19 cellular contexts compared by ENCODE assay signal in the genomic region with DNA sequence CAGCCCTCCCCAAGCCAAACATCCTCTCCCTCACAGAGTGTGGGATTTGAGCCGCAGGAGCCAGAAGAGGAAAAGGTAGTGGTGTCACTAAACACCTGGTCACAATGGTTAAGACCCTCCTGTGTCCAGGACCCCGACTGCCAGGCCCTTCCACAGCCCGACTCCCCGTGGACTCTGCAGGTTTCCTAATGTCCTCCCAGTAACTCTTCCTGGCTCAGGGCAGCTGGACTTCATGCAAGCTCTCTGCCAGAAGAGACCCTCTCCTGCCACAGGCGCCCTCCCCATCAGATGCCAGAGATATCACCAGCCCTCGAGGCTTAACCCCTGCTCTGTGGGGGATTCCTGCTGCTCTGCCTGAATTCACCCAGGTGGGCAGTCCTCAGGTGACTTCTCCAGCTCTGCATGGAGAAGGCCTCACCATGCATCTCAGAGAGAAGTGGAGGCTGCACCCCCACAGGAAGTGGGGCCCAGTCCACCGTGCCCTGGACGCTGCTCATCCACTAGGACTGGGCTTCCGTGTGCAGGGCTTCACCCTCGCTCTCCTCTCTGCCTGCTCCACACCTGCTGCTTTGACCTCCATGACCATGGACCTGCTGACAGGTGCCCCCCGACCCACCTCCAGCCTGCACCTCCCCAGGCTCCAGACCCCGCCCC.
A peak's percentile ranks its signal among the peaks of the same experiment; 100 is the strongest.
DNase-seq lines count a peak whose midpoint lies in the region; ATAC-seq, FAIRE-seq and TF ChIP-seq lines count a peak whose summit lies in the region.
"Had no signal": no experiment of that assay in that cellular context is flagged by ENCODE, and none has a peak within 500 bp of the region (broad histone marks: within the 10 kb centered on the region; RNA-seq: fewer than 3 reads in every experiment).

No MANE protein-coding gene starts in this region.

- no peaks in the 10 kb centered on the region for H3K4me1 Mint-ChIP-seq in activated T-cell treated with anti-CD3 and anti-CD28 coated beads, Interleukin-2, amount 50 U/mL, for 24 hours (ENCODE audit: low read depth)
- no peaks in the 10 kb centered on the region for H3K4me1 Mint-ChIP-seq in activated T-cell treated with anti-CD3 and anti-CD28 coated beads, Interleukin-2, amount 50 U/mL, for 72 hours (ENCODE audit: low read depth)
- peaks cover 21 to 23% of the 10 kb centered on the region in 2 experiments for H3K4me1 Mint-ChIP-seq in H9

- no peaks in the 10 kb centered on the region for H3K9me3 Mint-ChIP-seq in activated T-cell treated with anti-CD3 and anti-CD28 coated beads, Interleukin-2, amount 50 U/mL, for 24 hours
- H3K9me3 Mint-ChIP-seq in activated T-cell treated with anti-CD3 and anti-CD28 coated beads, Interleukin-2, amount 50 U/mL, for 72 hours = no peaks in the 10 kb centered on the region
- H3K9me3 Mint-ChIP-seq in H9 = peaks cover 6 to 9% of the 10 kb centered on the region in 2 experiments; a peak in 4 of 5 replicates

- H3K14ac ChIP-seq in H9 (ENCODE audit: insufficient read depth, low read length) = no peak overlapping the region; the same call in 1 of the 2 replicates

- POLR2A ChIA-PET in A673 (lab: Charles Lee; ENCODE audit: low non-redundant PET) = no interaction called here

- CTCF ChIA-PET in A673 (lab: Charles Lee) = no interaction called here

- no peaks in the 10 kb centered on the region for H3K9me3 ChIP-seq in H9 (ENCODE audit: control insufficient read depth, low read depth, low read length)
- H3K9me3 ChIP-seq in kidney (ENCODE audit: control insufficient read depth in 1 of 2, low read length in 2 of 2) = peaks cover 0 to 6% of the 10 kb centered on the region in 2 donors
- no peaks in the 10 kb centered on the region for H3K9me3 ChIP-seq in A673 (ENCODE audit: low read depth, low read length, poor library complexity, severe bottlenecking)

- H4K5ac ChIP-seq in H9 (ENCODE audit: insufficient read length, low read depth, low read length) = no peak overlapping the region

- H3K4me3 ChIP-seq in kidney (ENCODE audit: low read length in 2 of 2) = no peak overlapping the region
- H3K4me3 ChIP-seq in A673 (ENCODE audit: low read depth, low read length, poor library complexity, severe bottlenecking) = no peak overlapping the region
- H3K4me3 ChIP-seq: GM12878, GM23248 had no signal

- ATAC-seq in activated T-cell treated with anti-CD3 and anti-CD28 coated beads, Interleukin-2, amount 50 U/mL, for 72 hours (replicated peaks in 1 of 2) = no peak
- ATAC-seq in sciatic nerve = no peak
- ATAC-seq: GM12878, Panc1 had no signal

- BruUV-seq in A673 (replicated peaks; lab: Mats Ljungman, UMichigan) = no TSS peak

- no peak overlapping the region for H2BK15ac ChIP-seq in H9 (ENCODE audit: low read depth, low read length)

- H4K20me1 ChIP-seq in H9 (ENCODE audit: control insufficient read depth, insufficient read depth, insufficient read length) = no peaks in the 10 kb centered on the region

- peak; percentile 14 for DNase-seq in activated T-cell treated with anti-CD3 and anti-CD28 coated beads, Interleukin-2, amount 50 U/mL, for 24 hours
- no peak for DNase-seq in activated T-cell treated with anti-CD3 and anti-CD28 coated beads, Interleukin-2, amount 50 U/mL, for 72 hours
- peak; percentile 24 for DNase-seq in H9
- peak; percentile 29 for DNase-seq in kidney
- DNase-seq in sciatic nerve (ENCODE audit: low spot score) = peak; percentile 22
- DNase-seq in inferior parietal cortex (ENCODE audit: extremely low spot score) = no peak
- DNase-seq in NCI-H510A (lab: John Stamatoyannopoulos, UW) = no peak
- DNase-seq in A673 (ENCODE audit: low spot score) = no peak
- DNase-seq: C1 segment of cervical spinal cord, GDM1, GM23248, NCI-H1092, NCI-H2227 treated with DMSO at 0.1 percent for 48 hours, NCI-H524 treated with DMSO at 0.1 percent for 48 hours, SHP77 treated with DMSO at 0.1 percent for 48 hours had no signal

- TF ChIP-seq CTCF in H9 (conservative IDR thresholded peaks at IDR 0.05) (no peak), kidney (IDR thresholded peaks at IDR 0.05; ENCODE audit: borderline replicate concordance, extremely low read depth, insufficient read depth) (no peak), A673 (conservative IDR thresholded peaks at IDR 0.05; ENCODE audit: low read depth, low read length) (no peak)

- H3K23me2 ChIP-seq in H9 (ENCODE audit: insufficient read length, low read depth, low read length, poor library complexity, severe bottlenecking) = no peaks in the 10 kb centered on the region

- H3K27me3 Mint-ChIP-seq in activated T-cell treated with anti-CD3 and anti-CD28 coated beads, Interleukin-2, amount 50 U/mL, for 24 hours = peaks cover 8% of the 10 kb centered on the region
- peaks cover 7% of the 10 kb centered on the region for H3K27me3 Mint-ChIP-seq in activated T-cell treated with anti-CD3 and anti-CD28 coated beads, Interleukin-2, amount 50 U/mL, for 72 hours (ENCODE audit: low read depth)
- no peaks in the 10 kb centered on the region; the same call in 1 of the 2 replicates for H3K27me3 Mint-ChIP-seq in H9 (ENCODE audit: low read depth)

- H2AFZ ChIP-seq in H9 (ENCODE audit: low read length) = no peak overlapping the region
- H2AFZ ChIP-seq: GM23248 had no signal

- no peak overlapping the region for H3K18ac ChIP-seq in H9 (ENCODE audit: insufficient read length, low read depth, low read length)

- H3K4ac ChIP-seq in H9 (ENCODE audit: low read depth, low read length) = no peak overlapping the region

- H2BK12ac ChIP-seq in H9 (ENCODE audit: insufficient read length, low read depth, low read length) = no peak overlapping the region

- no peak overlapping the region for H4K8ac ChIP-seq in H9 (replicated peaks; ENCODE audit: insufficient read length, low read depth, low read length)

- H3K27me3 ChIP-seq in H9 (ENCODE audit: insufficient read depth, low read length) = no peaks in the 10 kb centered on the region
- H3K27me3 ChIP-seq in A673 (replicated peaks; ENCODE audit: insufficient read depth, low read depth, low read length, poor library complexity) = no peaks in the 10 kb centered on the region

- peaks cover 4% of the 10 kb centered on the region; the same call in 1 of the 2 replicates for H3K4me1 ChIP-seq in H9 (ENCODE audit: insufficient read depth, low read length)
- H3K4me1 ChIP-seq in kidney (ENCODE audit: control insufficient read depth in 1 of 2, insufficient read depth in 1 of 2, low read depth in 1 of 2, low read length in 2 of 2) = no peaks in the 10 kb centered on the region
- peaks cover 6% of the 10 kb centered on the region for H3K4me1 ChIP-seq in A673 (ENCODE audit: insufficient read depth, low read length, poor library complexity, severe bottlenecking)

- no peak overlapping the region for H2BK5ac ChIP-seq in H9 (ENCODE audit: insufficient read length, low read length)

- H3K9ac ChIP-seq in H9 (ENCODE audit: extremely low read depth, insufficient read length, low read length) (no peak overlapping the region), kidney (ENCODE audit: low read length in 2 of 2) (no peak overlapping the region)
- H3K9ac ChIP-seq: GM23248 had no signal

- H2BK20ac ChIP-seq in H9 (ENCODE audit: low read depth, low read length, poor library complexity, severe bottlenecking) = no peak overlapping the region

- H2AK5ac ChIP-seq in H9 (ENCODE audit: insufficient read length, low read length) = no peak overlapping the region

- no peak overlapping the region for H3K23ac ChIP-seq in H9 (ENCODE audit: insufficient read length, low read depth, low read length)

- no peak overlapping the region for H3K4me2 ChIP-seq in H9 (ENCODE audit: insufficient read depth, insufficient read length, low read length)

- H3K4me3 Mint-ChIP-seq in activated T-cell treated with anti-CD3 and anti-CD28 coated beads, Interleukin-2, amount 50 U/mL, for 24 hours = no peak overlapping the region
- no peak overlapping the region for H3K4me3 Mint-ChIP-seq in activated T-cell treated with anti-CD3 and anti-CD28 coated beads, Interleukin-2, amount 50 U/mL, for 72 hours
- no peak overlapping the region for H3K4me3 Mint-ChIP-seq in H9

- no peaks in the 10 kb centered on the region for H3K36me3 ChIP-seq in kidney (ENCODE audit: control insufficient read depth in 1 of 2, insufficient read depth in 2 of 2, low read length in 2 of 2)
- H3K36me3 ChIP-seq in A673 (ENCODE audit: insufficient read depth, low read length, poor library complexity, severe bottlenecking) = no peaks in the 10 kb centered on the region

- WGBS in H9 (ENCODE audit: extremely low coverage, insufficient read length, low lambda C conversion rate) = no CpG with 5 or more reads among the region's 12 CpGs

- no peak for FAIRE-seq in kidney (lab: Jason Lieb, UNC)
- FAIRE-seq: A204.1, GM12878, GM18507 had no signal

- H3K36me3 Mint-ChIP-seq in activated T-cell treated with anti-CD3 and anti-CD28 coated beads, Interleukin-2, amount 50 U/mL, for 24 hours (ENCODE audit: low read depth) = no peaks in the 10 kb centered on the region
- H3K36me3 Mint-ChIP-seq in activated T-cell treated with anti-CD3 and anti-CD28 coated beads, Interleukin-2, amount 50 U/mL, for 72 hours (ENCODE audit: insufficient read depth in 2 of 2) = no peaks in the 10 kb centered on the region
- H3K36me3 Mint-ChIP-seq in H9 (ENCODE audit: insufficient read depth in 1 of 3, low read depth in 3 of 3) = peaks cover 1 to 5% (median 4%) of the 10 kb centered on the region in 3 experiments; a peak in 5 of 7 replicates

- H4K91ac ChIP-seq in H9 (ENCODE audit: insufficient read length, low read depth, low read length) = no peak overlapping the region

- intact Hi-C loops in kidney (cut with DNase I) = no loop called here
- intact Hi-C loops in sciatic nerve (cut with DNase I) = no loop called here
- intact Hi-C loops in A673 (cut with micrococcal nuclease; ENCODE audit: unreplicated experiment) = no loop called here

- no peaks in the 10 kb centered on the region for H3K79me1 ChIP-seq in H9 (ENCODE audit: insufficient read depth, low read depth, low read length, poor library complexity, severe bottlenecking)

- H2BK120ac ChIP-seq in H9 (ENCODE audit: low read depth, low read length, poor library complexity, severe bottlenecking) = no peak overlapping the region

- H3K56ac ChIP-seq in H9 (ENCODE audit: insufficient read length, low read depth, low read length) = no peak overlapping the region

- H3K27ac ChIP-seq in H9 (ENCODE audit: insufficient read length, low read depth, low read length) = no peak overlapping the region
- no peak overlapping the region for H3K27ac ChIP-seq in kidney (ENCODE audit: low read depth in 2 of 2, low read length in 2 of 2)
- H3K27ac ChIP-seq in A673 (ENCODE audit: low read depth, low read length, poor library complexity, severe bottlenecking) = no peak overlapping the region
- H3K27ac ChIP-seq: GM23248 had no signal

- H3T11ph ChIP-seq in H9 (ENCODE audit: low read length) = no peak overlapping the region

- no peak overlapping the region for H3K27ac Mint-ChIP-seq in activated T-cell treated with anti-CD3 and anti-CD28 coated beads, Interleukin-2, amount 50 U/mL, for 24 hours
- H3K27ac Mint-ChIP-seq in activated T-cell treated with anti-CD3 and anti-CD28 coated beads, Interleukin-2, amount 50 U/mL, for 72 hours = no peak overlapping the region
- peak overlapping the region in 2 of 3 experiments; percentile 21 to 65; a peak in 3 of 7 replicates for H3K27ac Mint-ChIP-seq in H9

- no peaks in the 10 kb centered on the region for H3K79me2 ChIP-seq in H9 (ENCODE audit: insufficient read depth, low read length)

Comparison
In these comparisons a context has a peak if more than half of its experiments do, and no peak if none do; other contexts are left out.
1. DNase-seq: peak in activated T-cell treated with anti-CD3 and anti-CD28 coated beads, Interleukin-2, amount 50 U/mL, for 24 hours (single experiment), H9 (single experiment), kidney (single experiment) and sciatic nerve (single experiment); none in activated T-cell treated with anti-CD3 and anti-CD28 coated beads, Interleukin-2, amount 50 U/mL, for 72 hours (0 of 2), inferior parietal cortex (single experiment), NCI-H510A (single experiment) and A673 (single experiment).
2. H3K27ac Mint-ChIP-seq: peak in H9 (2 of 3); none in activated T-cell treated with anti-CD3 and anti-CD28 coated beads, Interleukin-2, amount 50 U/mL, for 24 hours (single experiment) and activated T-cell treated with anti-CD3 and anti-CD28 coated beads, Interleukin-2, amount 50 U/mL, for 72 hours (single experiment).